ENCODE assay signal across 9 cellular contexts in genomic region chr14:23512156-23512555, GRCh38.
DNase-seq lines count a peak whose midpoint lies in the region; ATAC-seq and TF ChIP-seq lines count a peak whose summit lies in the region.
"Had no signal": no experiment of that assay in that cellular context is flagged by ENCODE, and none has a peak within 500 bp of the region (broad histone marks: within the 10 kb centered on the region; RNA-seq: fewer than 3 reads in every experiment).

No MANE protein-coding gene starts in this region.

- ATAC-seq in HG03097 (IDR thresholded peaks at IDR 0.05; ENCODE audit: low FRiP score, unreplicated experiment) = no peak
- no peak for ATAC-seq in HG02970 (IDR thresholded peaks at IDR 0.05; ENCODE audit: low FRiP score, unreplicated experiment)

- TF ChIP-seq CTCF in astrocyte of the cerebellum (IDR thresholded peaks at IDR 0.05; ENCODE audit: low read depth, low read length, missing control alignments) = no peak

- DNase-seq in activated CD8-positive, alpha-beta memory T cell treated with anti-CD3 and anti-CD28 coated beads for 24 hours = peak; percentile 61
- DNase-seq in activated CD8-positive, alpha-beta memory T cell treated with anti-CD3 and anti-CD28 coated beads, Interleukin-2, amount 50 U/mL, for 48 hours = no peak
- DNase-seq in NCI-H69 (lab: John Stamatoyannopoulos, UW) (peak; percentile 87), astrocyte of the cerebellum (ENCODE audit: low read depth) (no peak), substantia nigra (lab: John Stamatoyannopoulos, UW) (peak in 13 of 49 donors; percentile 19 to 74 (median 31)), glomerular visceral epithelial cell (ENCODE audit: extremely low spot score) (no peak)
- DNase-seq: nephron progenitor cell had no signal

- peak overlapping the region; percentile 68 for H3K27ac ChIP-seq in substantia nigra (ENCODE audit: low read depth, low read length, poor library complexity, severe bottlenecking)

- in situ Hi-C loops in astrocyte of the cerebellum (cut with HindIII; ENCODE audit: low sequenced_read_pairs) = no loop called here

- peak overlapping the region; percentile 31 for H3K4me3 ChIP-seq in astrocyte of the cerebellum (ENCODE audit: low read depth, low read length)

Comparison
In these comparisons a context has a peak if more than half of its experiments do, and no peak if none do; other contexts are left out.
1. DNase-seq: peak in activated CD8-positive, alpha-beta memory T cell treated with anti-CD3 and anti-CD28 coated beads for 24 hours (single experiment) and NCI-H69 (single experiment); none in activated CD8-positive, alpha-beta memory T cell treated with anti-CD3 and anti-CD28 coated beads, Interleukin-2, amount 50 U/mL, for 48 hours (single experiment), astrocyte of the cerebellum (single experiment) and glomerular visceral epithelial cell (single experiment).